ENCODE assay signal across 8 cellular contexts in genomic region chr7:32164341-32164996, GRCh38.
DNase-seq lines count a peak whose midpoint lies in the region; ATAC-seq and TF ChIP-seq lines count a peak whose summit lies in the region.

No MANE protein-coding gene starts in this region.

- in situ Hi-C loops in KBM-7 (cut with MboI; ENCODE audit: low pct_unique_long_range_greater_than_20kb, low sequenced_read_pairs) = no loop called here

- peaks cover 37% of the 10 kb centered on the region for H3K4me1 ChIP-seq in adipocyte (ENCODE audit: control insufficient read depth, insufficient read depth, low read length)

- CTCF ChIA-PET in AG04449 (lab: Yijun Ruan, JAX) = interaction anchor here (0.6 to 5.8 kb wide), 35 partner anchors 10 to 419 kb away, joined by 3 to 41 read pairs (median 4); partner anchors contain the start of gene PDE1C

- H3K9me3 ChIP-seq in adipocyte (ENCODE audit: control insufficient read depth, low read length) = no peaks in the 10 kb centered on the region

- no peak for TF ChIP-seq POLR2A in lower leg skin (IDR thresholded peaks at IDR 0.05)

- no peak for DNase-seq in AG04449 (ENCODE audit: low read depth, low spot score)
- DNase-seq in KBM-7 = peak; percentile 5
- DNase-seq in adipocyte (ENCODE audit: low read depth) = peak; percentile 84
- DNase-seq in hippocampal formation (lab: John Stamatoyannopoulos, UW) = peak; percentile 11 to 37
- DNase-seq in GM20000 (ENCODE audit: low spot score) = no peak
- no peak for DNase-seq in omental fat pad (ENCODE audit: low spot score)
- no peak for DNase-seq in lower leg skin (ENCODE audit: low spot score in 2 of 2)

- ATAC-seq in HG03280 (IDR thresholded peaks at IDR 0.05; ENCODE audit: unreplicated experiment) (no peak), omental fat pad (ENCODE audit: low FRiP score) (no peak)

- 45 to 64% methylated on average over 1 of the region's 1 CpG for WGBS in lower leg skin, 2 donors

- intact Hi-C loops in lower leg skin (cut with DNase I; ENCODE audit: low total_unique reads) = loop anchor here (10.0 kb wide), 1 partner anchor 420 kb away; no protein-coding TSS in a partner anchor

- H3K4me3 ChIP-seq in AG04449 (ENCODE audit: low read depth, low read length) (no peak overlapping the region), adipocyte (ENCODE audit: low read length) (no peak overlapping the region), lower leg skin (ENCODE audit: low read depth, poor library complexity, severe bottlenecking) (no peak overlapping the region)

- no peaks in the 10 kb centered on the region for H3K27me3 ChIP-seq in adipocyte (replicated peaks; ENCODE audit: control insufficient read depth, insufficient read depth, low read length)

- H3K36me3 ChIP-seq in adipocyte (ENCODE audit: control insufficient read depth, insufficient read depth, low read length, severe bottlenecking) = no peaks in the 10 kb centered on the region

- POLR2A ChIA-PET in AG04449 (lab: Yijun Ruan, JAX) = interaction anchor here (0.5 kb wide), 1 partner anchor 122 kb away, joined by 3 read pairs; no protein-coding TSS in a partner anchor

- TF ChIP-seq CTCF in AG04449 (IDR thresholded peaks at IDR 0.05; ENCODE audit: insufficient read depth, low read length, missing control alignments) = peak; percentile 60
- no peak for TF ChIP-seq CTCF in GM20000 (IDR thresholded peaks at IDR 0.05; ENCODE audit: extremely low read depth, missing control alignments)
- TF ChIP-seq CTCF in omental fat pad (IDR thresholded peaks at IDR 0.05) = no peak
- no peak for TF ChIP-seq CTCF in lower leg skin (IDR thresholded peaks at IDR 0.05)

- H3K9ac ChIP-seq in adipocyte (ENCODE audit: low read length) = peak overlapping the region; percentile 75

Comparison
In these comparisons a context has a peak if more than half of its experiments do, and no peak if none do; other contexts are left out.
1. DNase-seq: peak in KBM-7 (single experiment), adipocyte (single experiment) and hippocampal formation (2 of 2); none in AG04449 (single experiment), GM20000 (single experiment), omental fat pad (single experiment) and lower leg skin (0 of 2).